ENCODE assay signal across 18 cellular contexts in the genomic region with DNA sequence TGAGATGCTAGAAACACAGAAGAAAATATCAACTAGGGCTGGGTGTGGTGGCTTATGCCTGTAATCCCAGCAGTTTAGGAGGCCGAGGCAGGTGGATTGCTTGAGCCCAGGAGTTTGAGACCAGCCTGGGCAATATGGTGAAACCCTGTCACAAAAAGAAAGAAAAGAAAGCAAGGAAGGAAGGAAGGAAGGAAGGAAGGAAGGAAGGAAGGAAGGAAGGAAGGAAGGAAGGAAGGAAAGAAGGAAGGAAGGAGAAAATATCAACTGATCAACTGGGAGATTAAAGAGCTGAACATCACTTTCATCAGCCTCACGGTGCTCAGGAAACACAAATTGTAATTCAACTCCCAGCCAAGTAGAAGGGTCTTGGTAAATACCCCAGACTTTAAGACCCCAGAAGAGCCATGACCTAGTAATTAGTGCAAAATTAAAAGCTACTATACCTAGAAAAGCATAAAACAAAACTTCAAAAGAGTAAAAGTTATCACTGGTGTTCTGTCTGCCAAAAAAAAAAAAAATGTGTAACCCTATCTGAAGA.
"Had no signal": no experiment of that assay in that cellular context is flagged by ENCODE, and none has a peak within 500 bp of the region (broad histone marks: within the 10 kb centered on the region; RNA-seq: fewer than 3 reads in every experiment).

No MANE protein-coding gene starts in this region.

- H3K4me1 Mint-ChIP-seq: nephron progenitor cell had no signal

- H3K4me3 ChIP-seq: colonic mucosa, lung, smooth muscle cell had no signal

- H3K4me3 Mint-ChIP-seq: nephron progenitor cell had no signal

- H3K36me3 ChIP-seq: brain microvascular endothelial cell, colonic mucosa, WERI-Rb-1 had no signal

- H3K27me3 ChIP-seq: colonic mucosa had no signal

- H3K27ac ChIP-seq: brain microvascular endothelial cell, colonic mucosa, WERI-Rb-1 had no signal

- H3K9me3 ChIP-seq: colonic mucosa had no signal

- H3K27ac Mint-ChIP-seq: nephron progenitor cell had no signal

- ATAC-seq: sciatic nerve had no signal

- DNase-seq: activated CD4-positive, alpha-beta T cell treated with anti-CD3 and anti-CD28 coated beads for 1 hour; activated CD4-positive, alpha-beta T cell treated with anti-CD3 and anti-CD28 coated beads, Interleukin-2, amount 50 U/mL, for 48 hours; activated CD8-positive, alpha-beta memory T cell treated with anti-CD3 and anti-CD28 coated beads, Interleukin-2, amount 50 U/mL, for 48 hours; activated gamma-delta T cell treated with Interleukin-2 at 50 U/mL for 16 hours; aorta; brain microvascular endothelial cell; central memory CD4-positive, alpha-beta T cell; colonic mucosa; foreskin melanocyte; glutamatergic neuron; hippocampal formation; nephron progenitor cell; nucleus accumbens; stimulated activated CD4-positive, alpha-beta T cell treated with anti-CD3 and anti-CD28 coated beads, Interleukin-4, amount 100 ng/mL, for 1 hour; WERI-Rb-1 had no signal

- H3K4me1 ChIP-seq: colonic mucosa had no signal
